In genomic region chr7:3922175-3922635, GRCh38 we compare ENCODE assay signal across 8 cellular contexts.
DNase-seq lines count a peak whose midpoint lies in the region; ATAC-seq, FAIRE-seq and TF ChIP-seq lines count a peak whose summit lies in the region.

No MANE protein-coding gene starts in this region.

- peaks cover 0 to 3% (median 0%) of the 10 kb centered on the region in 11 donors for H3K9me3 Mint-ChIP-seq in naive thymus-derived CD4-positive, alpha-beta T cell

- H3K36me3 Mint-ChIP-seq in T-helper 17 cell (ENCODE audit: low read depth) = peaks cover 4% of the 10 kb centered on the region
- H3K36me3 Mint-ChIP-seq in naive thymus-derived CD4-positive, alpha-beta T cell = peaks cover 0 to 3% (median 0%) of the 10 kb centered on the region in 5 donors

- DNase-seq in choroid plexus epithelial cell (ENCODE audit: low read depth) (peak; percentile 93), HepG2 (ENCODE audit: low spot score) (peak; percentile 57), T-helper 17 cell (no peak), cortex of kidney (lab: John Stamatoyannopoulos, UW) (no peak)
- DNase-seq in naive thymus-derived CD4-positive, alpha-beta T cell = no peak

- no peak overlapping the region for H3K27ac Mint-ChIP-seq in T-helper 17 cell
- H3K27ac Mint-ChIP-seq in naive thymus-derived CD4-positive, alpha-beta T cell = no peak overlapping the region

- TF ChIP-seq CTCF in C4-2B (conservative IDR thresholded peaks at IDR 0.05) = peak; percentile 42
- peak; percentile 38; the same call in 1 of the 2 replicates for TF ChIP-seq CTCF in LNCAP (IDR thresholded peaks at IDR 0.05)
- TF ChIP-seq CTCF in choroid plexus epithelial cell (conservative IDR thresholded peaks at IDR 0.05; ENCODE audit: low read depth, low read length) = peak; percentile 33
- peak; percentile 52 for TF ChIP-seq CTCF in HepG2 (CRISPR knock-in tag; IDR thresholded peaks at IDR 0.05)

- no peaks in the 10 kb centered on the region for H3K27me3 ChIP-seq in HepG2 (ENCODE audit: control insufficient read depth in 1 of 2, insufficient read depth in 2 of 2, low read length in 2 of 2)
- no peaks in the 10 kb centered on the region for H3K27me3 ChIP-seq in naive thymus-derived CD4-positive, alpha-beta T cell (ENCODE audit: control insufficient read depth in 2 of 2, insufficient read depth in 2 of 2, low read length in 2 of 2)

- 78% methylated on average over 8 of the region's 10 CpGs for WGBS in HepG2 (ENCODE audit: low lambda C conversion rate)

- FAIRE-seq in HepG2 (lab: Jason Lieb, UNC) = peak; percentile 44

- in situ Hi-C loops in HepG2 (cut with HindIII; ENCODE audit: extremely low pct_ligation_motif_present, low pct_unique_long_range_greater_than_20kb) = no loop called here

- TF ChIP-seq POLR2A in HepG2 (IDR thresholded peaks at IDR 0.05; ENCODE audit: insufficient read depth in 1 of 2, low read depth in 2 of 2, low read length in 2 of 2) = no peak

- intact Hi-C loops in HepG2 (cut with micrococcal nuclease; ENCODE audit: unreplicated experiment) = no loop called here
- intact Hi-C loops in naive thymus-derived CD4-positive, alpha-beta T cell (cut with micrococcal nuclease) = no loop called here

- no peak for TF ChIP-seq EP300 in HepG2 (IDR thresholded peaks at IDR 0.05; ENCODE audit: low read depth in 2 of 2, low read length in 2 of 2)
- TF ChIP-seq EP300 in HepG2 (CRISPR knock-in tag; IDR thresholded peaks at IDR 0.05; ENCODE audit: borderline replicate concordance) = no peak

- peaks cover 23% of the 10 kb centered on the region for H3K27me3 Mint-ChIP-seq in T-helper 17 cell
- H3K27me3 Mint-ChIP-seq in naive thymus-derived CD4-positive, alpha-beta T cell = peaks cover 0 to 18% (median 5%) of the 10 kb centered on the region in 5 donors

- H3K27ac ChIP-seq in C4-2B (peak overlapping the region; percentile 6; the same call in 1 of the 2 replicates), HepG2 (ENCODE audit: extremely low read length, insufficient read depth, low read length) (no peak overlapping the region)
- H3K27ac ChIP-seq in naive thymus-derived CD4-positive, alpha-beta T cell (ENCODE audit: low read depth, low read length) = no peak overlapping the region

- ATAC-seq in HepG2 = peak; percentile 82
- no peak for ATAC-seq in HG03378 (IDR thresholded peaks at IDR 0.05; ENCODE audit: unreplicated experiment)
- ATAC-seq in T-helper 17 cell = no peak
- no peak for ATAC-seq in naive thymus-derived CD4-positive, alpha-beta T cell

- H3K4me2 ChIP-seq in HepG2 (ENCODE audit: low read depth, low read length) = no peak overlapping the region

- POLR2A ChIA-PET in HepG2 (lab: Yijun Ruan, JAX) = no interaction called here
- POLR2A ChIA-PET in naive thymus-derived CD4-positive, alpha-beta T cell (lab: Charles Lee) = no interaction called here

- H3K4me3 Mint-ChIP-seq in T-helper 17 cell = no peak overlapping the region
- no peak overlapping the region for H3K4me3 Mint-ChIP-seq in naive thymus-derived CD4-positive, alpha-beta T cell

- no peak for TF ChIP-seq RAD21 in HepG2 (CRISPR knock-in tag; IDR thresholded peaks at IDR 0.05)

- H3K36me3 ChIP-seq in HepG2 (replicated peaks in 1 of 2; ENCODE audit: control insufficient read depth in 1 of 2, insufficient read depth in 2 of 2, low read length in 2 of 2) = no peaks in the 10 kb centered on the region
- no peaks in the 10 kb centered on the region for H3K36me3 ChIP-seq in naive thymus-derived CD4-positive, alpha-beta T cell (ENCODE audit: control insufficient read depth in 2 of 3, insufficient read depth in 3 of 3, low read length in 3 of 3)

- H3K4me1 Mint-ChIP-seq in T-helper 17 cell = peaks cover 3% of the 10 kb centered on the region
- peaks cover 0 to 9% (median 8%) of the 10 kb centered on the region in 7 donors for H3K4me1 Mint-ChIP-seq in naive thymus-derived CD4-positive, alpha-beta T cell

- H4K20me1 ChIP-seq in HepG2 (ENCODE audit: insufficient read depth, low read length) = no peaks in the 10 kb centered on the region

- peaks cover 16% of the 10 kb centered on the region for H3K4me1 ChIP-seq in HepG2 (ENCODE audit: insufficient read depth, low read length)
- H3K4me1 ChIP-seq in naive thymus-derived CD4-positive, alpha-beta T cell (ENCODE audit: control insufficient read depth in 2 of 2, insufficient read depth in 2 of 2, low read length in 2 of 2) = no peaks in the 10 kb centered on the region

- H3K79me2 ChIP-seq in HepG2 (ENCODE audit: insufficient read depth, low read length) = no peaks in the 10 kb centered on the region

- no TSS peak for BruUV-seq in HepG2 (replicated peaks; lab: Mats Ljungman, UMichigan)

- H3K4me3 ChIP-seq in choroid plexus epithelial cell (ENCODE audit: low read depth, low read length) = no peak overlapping the region
- H3K4me3 ChIP-seq in HepG2 (replicated peaks in 1 of 3; ENCODE audit: insufficient read depth in 1 of 3, low read depth in 2 of 3, low read length in 3 of 3) = no peak overlapping the region
- H3K4me3 ChIP-seq in naive thymus-derived CD4-positive, alpha-beta T cell (ENCODE audit: low read length) = no peak overlapping the region

- H3K9me3 ChIP-seq in HepG2 (ENCODE audit: low read length) (no peaks in the 10 kb centered on the region), T-helper 17 cell (ENCODE audit: control insufficient read depth, low read length, poor library complexity, severe bottlenecking) (no peaks in the 10 kb centered on the region)
- no peaks in the 10 kb centered on the region for H3K9me3 ChIP-seq in naive thymus-derived CD4-positive, alpha-beta T cell (ENCODE audit: control insufficient read depth in 2 of 3, low read length in 3 of 3)

- CTCF ChIA-PET in HepG2 (lab: Yijun Ruan, JAX; ENCODE audit: low intra/inter-chr PET ratio, low total read pairs) = no interaction called here
- CTCF ChIA-PET in naive thymus-derived CD4-positive, alpha-beta T cell (lab: Charles Lee) = no interaction called here

- no peak overlapping the region for H2AFZ ChIP-seq in HepG2 (ENCODE audit: low read length)

- H3K9ac ChIP-seq in HepG2 (ENCODE audit: insufficient read depth, low read depth, low read length) = no peak overlapping the region

TF ChIP-seq in HepG2, 621 proteins besides CTCF, POLR2A, EP300 and RAD21 (continues in another document):
- TF ChIP-seq NFE2 (CRISPR knock-in tag; IDR thresholded peaks at IDR 0.05) = peak; percentile 56; the same call in 1 of the 2 replicates
- TF ChIP-seq SMARCE1 (IDR thresholded peaks at IDR 0.05; ENCODE audit: borderline replicate concordance) = no peak
- no peak for TF ChIP-seq NR3C1 (CRISPR knock-in tag; IDR thresholded peaks at IDR 0.05)
- TF ChIP-seq NFE2L2 (IDR thresholded peaks at IDR 0.05; ENCODE audit: low read length) = peak; percentile 79
- peak; percentile 67; the same call in 1 of the 2 replicates for TF ChIP-seq MAFG (CRISPR knock-in tag; IDR thresholded peaks at IDR 0.05)
- TF ChIP-seq ATF7 (IDR thresholded peaks at IDR 0.05) = peak; percentile 54
- no peak for TF ChIP-seq ATF7 (CRISPR knock-in tag; IDR thresholded peaks at IDR 0.05)
- TF ChIP-seq SETDB1 (CRISPR knock-in tag; IDR thresholded peaks at IDR 0.05; ENCODE audit: borderline replicate concordance) = no peak
- peak; percentile 95 for TF ChIP-seq MAFF (IDR thresholded peaks at IDR 0.05; ENCODE audit: low read depth, low read length)
- peak; percentile 86 for TF ChIP-seq CREB1 (IDR thresholded peaks at IDR 0.05)
- TF ChIP-seq CREB1 (CRISPR knock-in tag; IDR thresholded peaks at IDR 0.05) = no peak
- TF ChIP-seq ZNF3 (CRISPR knock-in tag; IDR thresholded peaks at IDR 0.05) = no peak
- no peak for TF ChIP-seq HNRNPL (IDR thresholded peaks at IDR 0.05; ENCODE audit: low read depth, low read length)
- no peak for TF ChIP-seq AHR (CRISPR knock-in tag; IDR thresholded peaks at IDR 0.05)
- TF ChIP-seq PLSCR1 (CRISPR knock-in tag; IDR thresholded peaks at IDR 0.05; ENCODE audit: borderline replicate concordance) = no peak
- no peak for TF ChIP-seq ZSCAN29 (CRISPR knock-in tag; conservative IDR thresholded peaks at IDR 0.05)
- TF ChIP-seq UBTF (CRISPR knock-in tag; IDR thresholded peaks at IDR 0.05) = no peak
- no peak for TF ChIP-seq POLR2AphosphoS5 (IDR thresholded peaks at IDR 0.05; ENCODE audit: low read depth, low read length)
- no peak for TF ChIP-seq ELF1 (CRISPR knock-in tag; IDR thresholded peaks at IDR 0.05)
- TF ChIP-seq MAX (IDR thresholded peaks at IDR 0.05) = no peak
- TF ChIP-seq MAFK (conservative IDR thresholded peaks at IDR 0.05 in 1 of 2, IDR thresholded peaks at IDR 0.05 in 1 of 2; ENCODE audit: low read length in 2 of 2) = peak; percentile 97
- no peak for TF ChIP-seq ZKSCAN8 (CRISPR knock-in tag; IDR thresholded peaks at IDR 0.05; ENCODE audit: borderline replicate concordance)

Comparison
In these comparisons a context has a peak if more than half of its experiments do, and no peak if none do; other contexts are left out.
1. DNase-seq: peak in choroid plexus epithelial cell (single experiment) and HepG2 (single experiment); none in T-helper 17 cell (0 of 3), cortex of kidney (single experiment) and naive thymus-derived CD4-positive, alpha-beta T cell (0 of 9).
2. Peak in every context shown above with its lines, with median percentiles within 50 percentile points of each other: CTCF ChIP-seq.